ENCODE assay signal across 1 cellular context in the genomic region with DNA sequence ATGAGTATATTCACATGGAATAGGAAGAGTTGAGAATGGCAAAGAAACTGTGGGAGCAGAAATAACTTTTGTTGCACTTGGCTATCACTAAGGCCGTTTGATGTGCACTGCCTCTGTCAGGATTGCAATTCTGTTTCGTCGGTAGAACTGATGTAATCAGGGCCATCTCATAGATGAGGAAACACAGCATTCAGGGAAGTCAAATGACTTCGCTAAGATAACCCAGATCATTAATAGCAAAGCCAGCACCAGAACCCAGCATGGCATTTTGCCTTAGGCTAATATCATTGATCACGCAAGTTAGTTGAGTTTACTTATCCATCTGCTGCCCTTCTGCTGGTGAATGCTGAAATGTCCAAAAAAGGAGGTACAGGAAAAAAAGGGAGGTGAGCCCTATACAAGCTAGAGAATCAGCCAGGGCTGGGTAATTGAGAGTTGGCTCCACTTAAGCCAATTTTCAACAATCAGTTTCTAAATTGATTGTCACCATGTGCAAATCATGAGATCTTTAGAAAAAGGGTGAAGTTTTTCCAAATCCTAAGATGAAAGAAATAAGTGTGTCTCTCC.
TF ChIP-seq lines count a peak whose summit lies in the region.

No MANE protein-coding gene starts in this region.

TF ChIP-seq in K562, 482 proteins besides CTCF, POLR2A, EP300 and RAD21 (continued from another document and continues in another):
- TF ChIP-seq, protein P1, sequence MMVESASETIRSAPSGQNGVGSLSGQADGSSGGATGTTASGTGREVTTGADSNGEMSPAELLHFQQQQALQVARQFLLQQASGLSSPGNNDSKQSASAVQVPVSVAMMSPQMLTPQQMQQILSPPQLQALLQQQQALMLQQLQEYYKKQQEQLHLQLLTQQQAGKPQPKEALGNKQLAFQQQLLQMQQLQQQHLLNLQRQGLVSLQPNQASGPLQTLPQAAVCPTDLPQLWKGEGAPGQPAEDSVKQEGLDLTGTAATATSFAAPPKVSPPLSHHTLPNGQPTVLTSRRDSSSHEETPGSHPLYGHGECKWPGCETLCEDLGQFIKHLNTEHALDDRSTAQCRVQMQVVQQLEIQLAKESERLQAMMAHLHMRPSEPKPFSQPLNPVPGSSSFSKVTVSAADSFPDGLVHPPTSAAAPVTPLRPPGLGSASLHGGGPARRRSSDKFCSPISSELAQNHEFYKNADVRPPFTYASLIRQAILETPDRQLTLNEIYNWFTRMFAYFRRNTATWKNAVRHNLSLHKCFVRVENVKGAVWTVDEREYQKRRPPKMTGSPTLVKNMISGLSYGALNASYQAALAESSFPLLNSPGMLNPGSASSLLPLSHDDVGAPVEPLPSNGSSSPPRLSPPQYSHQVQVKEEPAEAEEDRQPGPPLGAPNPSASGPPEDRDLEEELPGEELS (CRISPR knock-in tag; IDR thresholded peaks at IDR 0.05; ENCODE audit: borderline replicate concordance) = no peak
- TF ChIP-seq ZNF280A (IDR thresholded peaks at IDR 0.05; ENCODE audit: low read depth, partially characterized antibody) (no peak), SLC30A9 (CRISPR knock-in tag; IDR thresholded peaks at IDR 0.05) (no peak), FOXA3 (CRISPR knock-in tag; conservative IDR thresholded peaks at IDR 0.05 in 1 of 2, IDR thresholded peaks at IDR 0.05 in 1 of 2) (peak in 1 of 2 experiments; percentile 62; a peak in 1 of 4 replicates), NFIC (IDR thresholded peaks at IDR 0.05) (no peak), FOS (IDR thresholded peaks at IDR 0.05; ENCODE audit: extremely low read depth, insufficient read length) (no peak), PRPF4 (IDR thresholded peaks at IDR 0.05; ENCODE audit: insufficient read depth, low read depth, low read length, poor library complexity, severe bottlenecking) (no peak), L3MBTL2 (IDR thresholded peaks at IDR 0.05) (0 out of 2 replicates have a peak, but pooled peaks have one; percentile 15), ZNF318 (IDR thresholded peaks at IDR 0.05; ENCODE audit: borderline replicate concordance in 1 of 2, low read depth in 1 of 2) (no peak), ZNF57 (CRISPR knock-in tag; IDR thresholded peaks at IDR 0.05) (no peak), ZFPM2 (CRISPR knock-in tag; IDR thresholded peaks at IDR 0.05) (no peak), CEBPG (CRISPR knock-in tag; IDR thresholded peaks at IDR 0.05) (peak; percentile 83), CEBPG (tag; conservative IDR thresholded peaks at IDR 0.05 in 1 of 2, IDR thresholded peaks at IDR 0.05 in 1 of 2) (peak; percentile 82 to 85), ZNF764 (CRISPR knock-in tag; IDR thresholded peaks at IDR 0.05; ENCODE audit: low read depth) (no peak), ZFP30 (CRISPR knock-in tag; IDR thresholded peaks at IDR 0.05; ENCODE audit: borderline replicate concordance) (no peak), ZSCAN29 (IDR thresholded peaks at IDR 0.05) (no peak), ATF7 (IDR thresholded peaks at IDR 0.05) (peak; percentile 41; the same call in 1 of the 2 replicates), ZNF766 (CRISPR knock-in tag; conservative IDR thresholded peaks at IDR 0.05) (peak; percentile 72), NUFIP1 (IDR thresholded peaks at IDR 0.05; ENCODE audit: partially characterized antibody) (no peak), DNMT1 (IDR thresholded peaks at IDR 0.05) (no peak), MEF2D (tag; conservative IDR thresholded peaks at IDR 0.05; ENCODE audit: low read depth) (no peak), ZNF12 (CRISPR knock-in tag; IDR thresholded peaks at IDR 0.05) (no peak), ATF3 (IDR thresholded peaks at IDR 0.05) (peak; percentile 52; the same call in 1 of the 2 replicates), ATF3 (CRISPR knock-in tag; conservative IDR thresholded peaks at IDR 0.05) (no peak)
- TF ChIP-seq, protein P2, sequence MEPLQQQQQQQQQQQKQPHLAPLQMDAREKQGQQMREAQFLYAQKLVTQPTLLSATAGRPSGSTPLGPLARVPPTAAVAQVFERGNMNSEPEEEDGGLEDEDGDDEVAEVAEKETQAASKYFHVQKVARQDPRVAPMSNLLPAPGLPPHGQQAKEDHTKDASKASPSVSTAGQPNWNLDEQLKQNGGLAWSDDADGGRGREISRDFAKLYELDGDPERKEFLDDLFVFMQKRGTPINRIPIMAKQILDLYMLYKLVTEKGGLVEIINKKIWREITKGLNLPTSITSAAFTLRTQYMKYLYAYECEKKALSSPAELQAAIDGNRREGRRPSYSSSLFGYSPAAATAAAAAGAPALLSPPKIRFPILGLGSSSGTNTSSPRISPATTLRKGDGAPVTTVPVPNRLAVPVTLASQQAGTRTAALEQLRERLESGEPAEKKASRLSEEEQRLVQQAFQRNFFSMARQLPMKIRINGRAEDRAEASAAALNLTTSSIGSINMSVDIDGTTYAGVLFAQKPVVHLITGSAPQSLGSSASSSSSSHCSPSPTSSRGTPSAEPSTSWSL (CRISPR knock-in tag; IDR thresholded peaks at IDR 0.05; ENCODE audit: borderline replicate concordance) = no peak
- TF ChIP-seq, protein P3, sequence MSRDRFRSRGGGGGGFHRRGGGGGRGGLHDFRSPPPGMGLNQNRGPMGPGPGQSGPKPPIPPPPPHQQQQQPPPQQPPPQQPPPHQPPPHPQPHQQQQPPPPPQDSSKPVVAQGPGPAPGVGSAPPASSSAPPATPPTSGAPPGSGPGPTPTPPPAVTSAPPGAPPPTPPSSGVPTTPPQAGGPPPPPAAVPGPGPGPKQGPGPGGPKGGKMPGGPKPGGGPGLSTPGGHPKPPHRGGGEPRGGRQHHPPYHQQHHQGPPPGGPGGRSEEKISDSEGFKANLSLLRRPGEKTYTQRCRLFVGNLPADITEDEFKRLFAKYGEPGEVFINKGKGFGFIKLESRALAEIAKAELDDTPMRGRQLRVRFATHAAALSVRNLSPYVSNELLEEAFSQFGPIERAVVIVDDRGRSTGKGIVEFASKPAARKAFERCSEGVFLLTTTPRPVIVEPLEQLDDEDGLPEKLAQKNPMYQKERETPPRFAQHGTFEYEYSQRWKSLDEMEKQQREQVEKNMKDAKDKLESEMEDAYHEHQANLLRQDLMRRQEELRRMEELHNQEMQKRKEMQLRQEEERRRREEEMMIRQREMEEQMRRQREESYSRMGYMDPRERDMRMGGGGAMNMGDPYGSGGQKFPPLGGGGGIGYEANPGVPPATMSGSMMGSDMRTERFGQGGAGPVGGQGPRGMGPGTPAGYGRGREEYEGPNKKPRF (IDR thresholded peaks at IDR 0.05; ENCODE audit: low read depth, low read length) = no peak
- TF ChIP-seq, protein P4, sequence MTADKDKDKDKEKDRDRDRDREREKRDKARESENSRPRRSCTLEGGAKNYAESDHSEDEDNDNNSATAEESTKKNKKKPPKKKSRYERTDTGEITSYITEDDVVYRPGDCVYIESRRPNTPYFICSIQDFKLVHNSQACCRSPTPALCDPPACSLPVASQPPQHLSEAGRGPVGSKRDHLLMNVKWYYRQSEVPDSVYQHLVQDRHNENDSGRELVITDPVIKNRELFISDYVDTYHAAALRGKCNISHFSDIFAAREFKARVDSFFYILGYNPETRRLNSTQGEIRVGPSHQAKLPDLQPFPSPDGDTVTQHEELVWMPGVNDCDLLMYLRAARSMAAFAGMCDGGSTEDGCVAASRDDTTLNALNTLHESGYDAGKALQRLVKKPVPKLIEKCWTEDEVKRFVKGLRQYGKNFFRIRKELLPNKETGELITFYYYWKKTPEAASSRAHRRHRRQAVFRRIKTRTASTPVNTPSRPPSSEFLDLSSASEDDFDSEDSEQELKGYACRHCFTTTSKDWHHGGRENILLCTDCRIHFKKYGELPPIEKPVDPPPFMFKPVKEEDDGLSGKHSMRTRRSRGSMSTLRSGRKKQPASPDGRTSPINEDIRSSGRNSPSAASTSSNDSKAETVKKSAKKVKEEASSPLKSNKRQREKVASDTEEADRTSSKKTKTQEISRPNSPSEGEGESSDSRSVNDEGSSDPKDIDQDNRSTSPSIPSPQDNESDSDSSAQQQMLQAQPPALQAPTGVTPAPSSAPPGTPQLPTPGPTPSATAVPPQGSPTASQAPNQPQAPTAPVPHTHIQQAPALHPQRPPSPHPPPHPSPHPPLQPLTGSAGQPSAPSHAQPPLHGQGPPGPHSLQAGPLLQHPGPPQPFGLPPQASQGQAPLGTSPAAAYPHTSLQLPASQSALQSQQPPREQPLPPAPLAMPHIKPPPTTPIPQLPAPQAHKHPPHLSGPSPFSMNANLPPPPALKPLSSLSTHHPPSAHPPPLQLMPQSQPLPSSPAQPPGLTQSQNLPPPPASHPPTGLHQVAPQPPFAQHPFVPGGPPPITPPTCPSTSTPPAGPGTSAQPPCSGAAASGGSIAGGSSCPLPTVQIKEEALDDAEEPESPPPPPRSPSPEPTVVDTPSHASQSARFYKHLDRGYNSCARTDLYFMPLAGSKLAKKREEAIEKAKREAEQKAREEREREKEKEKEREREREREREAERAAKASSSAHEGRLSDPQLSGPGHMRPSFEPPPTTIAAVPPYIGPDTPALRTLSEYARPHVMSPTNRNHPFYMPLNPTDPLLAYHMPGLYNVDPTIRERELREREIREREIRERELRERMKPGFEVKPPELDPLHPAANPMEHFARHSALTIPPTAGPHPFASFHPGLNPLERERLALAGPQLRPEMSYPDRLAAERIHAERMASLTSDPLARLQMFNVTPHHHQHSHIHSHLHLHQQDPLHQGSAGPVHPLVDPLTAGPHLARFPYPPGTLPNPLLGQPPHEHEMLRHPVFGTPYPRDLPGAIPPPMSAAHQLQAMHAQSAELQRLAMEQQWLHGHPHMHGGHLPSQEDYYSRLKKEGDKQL (CRISPR knock-in tag; IDR thresholded peaks at IDR 0.05; ENCODE audit: borderline replicate concordance) = no peak
- TF ChIP-seq, protein P5, sequence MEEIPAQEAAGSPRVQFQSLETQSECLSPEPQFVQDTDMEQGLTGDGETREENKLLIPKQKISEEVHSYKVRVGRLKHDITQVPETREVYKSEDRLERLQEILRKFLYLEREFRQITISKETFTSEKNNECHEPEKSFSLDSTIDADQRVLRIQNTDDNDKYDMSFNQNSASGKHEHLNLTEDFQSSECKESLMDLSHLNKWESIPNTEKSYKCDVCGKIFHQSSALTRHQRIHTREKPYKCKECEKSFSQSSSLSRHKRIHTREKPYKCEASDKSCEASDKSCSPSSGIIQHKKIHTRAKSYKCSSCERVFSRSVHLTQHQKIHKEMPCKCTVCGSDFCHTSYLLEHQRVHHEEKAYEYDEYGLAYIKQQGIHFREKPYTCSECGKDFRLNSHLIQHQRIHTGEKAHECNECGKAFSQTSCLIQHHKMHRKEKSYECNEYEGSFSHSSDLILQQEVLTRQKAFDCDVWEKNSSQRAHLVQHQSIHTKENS (CRISPR knock-in tag; IDR thresholded peaks at IDR 0.05) = no peak
